In the genomic region with DNA sequence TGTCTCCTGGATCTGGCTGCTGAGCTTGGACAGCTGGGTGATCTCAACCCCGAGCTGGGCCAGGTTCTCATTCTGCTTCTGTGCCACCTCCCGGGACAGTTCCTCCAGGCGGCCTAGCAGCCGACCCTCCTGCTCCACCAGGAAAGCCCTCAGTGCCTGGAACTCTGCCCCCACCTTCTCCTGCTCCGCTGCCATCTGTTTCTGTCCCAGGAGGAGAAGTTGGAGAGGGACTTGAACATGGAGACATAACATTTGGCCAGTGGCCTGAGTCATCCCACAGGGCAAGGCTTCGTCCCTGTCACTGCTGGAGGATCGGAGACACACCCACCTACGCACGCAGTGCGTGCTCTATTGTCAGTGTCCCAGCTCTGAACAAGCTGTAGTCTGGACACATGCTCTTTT, we compare ENCODE assay signal across 2 cellular contexts.
TF ChIP-seq lines count a peak whose summit lies in the region.

No MANE protein-coding gene starts in this region.

TF ChIP-seq in GM12891, 5 proteins besides CTCF, POLR2A, EP300 and RAD21:
- TF ChIP-seq POLR2AphosphoS5 (IDR thresholded peaks at IDR 0.05; ENCODE audit: low read depth, low read length) (no peak), SPI1 (IDR thresholded peaks at IDR 0.05; ENCODE audit: low read depth, low read length) (no peak), TAF1 (IDR thresholded peaks at IDR 0.05; ENCODE audit: low read depth, low read length) (no peak), POU2F2 (IDR thresholded peaks at IDR 0.05; ENCODE audit: low read depth, low read length) (no peak), PAX5 (IDR thresholded peaks at IDR 0.05; ENCODE audit: insufficient read depth, low read length, severe bottlenecking) (no peak)

TF ChIP-seq in K562, 482 proteins besides CTCF, POLR2A, EP300 and RAD21 (continues in another document):
- TF ChIP-seq, protein P1, sequence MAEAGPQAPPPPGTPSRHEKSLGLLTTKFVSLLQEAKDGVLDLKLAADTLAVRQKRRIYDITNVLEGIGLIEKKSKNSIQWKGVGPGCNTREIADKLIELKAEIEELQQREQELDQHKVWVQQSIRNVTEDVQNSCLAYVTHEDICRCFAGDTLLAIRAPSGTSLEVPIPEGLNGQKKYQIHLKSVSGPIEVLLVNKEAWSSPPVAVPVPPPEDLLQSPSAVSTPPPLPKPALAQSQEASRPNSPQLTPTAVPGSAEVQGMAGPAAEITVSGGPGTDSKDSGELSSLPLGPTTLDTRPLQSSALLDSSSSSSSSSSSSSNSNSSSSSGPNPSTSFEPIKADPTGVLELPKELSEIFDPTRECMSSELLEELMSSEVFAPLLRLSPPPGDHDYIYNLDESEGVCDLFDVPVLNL (CRISPR knock-in tag; IDR thresholded peaks at IDR 0.05; ENCODE audit: low read depth) = no peak
- TF ChIP-seq YY1 (IDR thresholded peaks at IDR 0.05; ENCODE audit: borderline replicate concordance in 1 of 3, control insufficient read depth in 1 of 3, extremely low read depth in 1 of 3, insufficient read depth in 3 of 3, insufficient read length in 1 of 3, insufficient replicate concordance in 2 of 3, low read depth in 1 of 3, low read length in 2 of 3) (no peak), STAG1 (CRISPR knock-in tag; IDR thresholded peaks at IDR 0.05; ENCODE audit: borderline replicate concordance) (no peak), SAFB2 (IDR thresholded peaks at IDR 0.05; ENCODE audit: borderline replicate concordance, low read depth, low read length, severe bottlenecking) (no peak), CHCHD3 (CRISPR knock-in tag; IDR thresholded peaks at IDR 0.05) (no peak), TRIM25 (IDR thresholded peaks at IDR 0.05; ENCODE audit: borderline replicate concordance) (no peak), ZBTB26 (CRISPR knock-in tag; IDR thresholded peaks at IDR 0.05) (no peak), HNRNPK (IDR thresholded peaks at IDR 0.05; ENCODE audit: low read depth, low read length, poor library complexity, severe bottlenecking) (no peak), TAF7 (tag; IDR thresholded peaks at IDR 0.05) (no peak), ADNP (tag; IDR thresholded peaks at IDR 0.05) (no peak), FOXJ3 (CRISPR knock-in tag; IDR thresholded peaks at IDR 0.05) (no peak), HDAC3 (IDR thresholded peaks at IDR 0.05; ENCODE audit: borderline replicate concordance, partially characterized antibody) (no peak), JUN (IDR thresholded peaks at IDR 0.05; ENCODE audit: borderline replicate concordance, low read depth, low read length) (0 out of 2 replicates have a peak, but pooled peaks have one; percentile 11), JUN (CRISPR knock-in tag; IDR thresholded peaks at IDR 0.05; ENCODE audit: borderline replicate concordance) (no peak), CXXC5 (CRISPR knock-in tag; IDR thresholded peaks at IDR 0.05) (peak; percentile 72), MNT (conservative IDR thresholded peaks at IDR 0.05) (peak; percentile 62 to 76; a peak in 3 of 4 replicates), SIN3A (IDR thresholded peaks at IDR 0.05; ENCODE audit: borderline replicate concordance in 2 of 2, control insufficient read depth in 1 of 2, low read depth in 2 of 2, low read length in 2 of 2) (peak in 1 of 2 experiments; percentile 56; a peak in 1 of 4 replicates), RBBP5 (IDR thresholded peaks at IDR 0.05; ENCODE audit: borderline replicate concordance, insufficient read depth, low read length, poor library complexity, severe bottlenecking) (no peak), ETV5 (CRISPR knock-in tag; IDR thresholded peaks at IDR 0.05; ENCODE audit: low read depth) (no peak), ESRRB (CRISPR knock-in tag; IDR thresholded peaks at IDR 0.05; ENCODE audit: borderline replicate concordance) (no peak), EGR1 (conservative IDR thresholded peaks at IDR 0.05) (peak; percentile 54), KLF13 (tag; IDR thresholded peaks at IDR 0.05; ENCODE audit: borderline replicate concordance, low read depth) (peak; percentile 80), RBM15 (IDR thresholded peaks at IDR 0.05; ENCODE audit: insufficient read depth, low read length) (no peak), BACH1 (tag; IDR thresholded peaks at IDR 0.05) (no peak), HBP1 (CRISPR knock-in tag; IDR thresholded peaks at IDR 0.05) (no peak), BCOR (IDR thresholded peaks at IDR 0.05) (no peak), CREM (IDR thresholded peaks at IDR 0.05; ENCODE audit: low read depth) (peak; percentile 18; the same call in 1 of the 2 replicates), HDAC8 (tag; IDR thresholded peaks at IDR 0.05) (no peak), CTBP1 (IDR thresholded peaks at IDR 0.05; ENCODE audit: borderline replicate concordance) (peak; percentile 56; the same call in 1 of the 2 replicates), NRF1 (conservative IDR thresholded peaks at IDR 0.05 in 1 of 2, IDR thresholded peaks at IDR 0.05 in 1 of 2) (peak; percentile 51 to 66), SAP30 (IDR thresholded peaks at IDR 0.05; ENCODE audit: borderline replicate concordance, insufficient read depth, low read depth, low read length, poor library complexity, severe bottlenecking) (peak; percentile 39), ETV6 (IDR thresholded peaks at IDR 0.05; ENCODE audit: borderline replicate concordance in 1 of 2, low read depth in 2 of 2, low read length in 1 of 2) (no peak), ETV6 (CRISPR knock-in tag; IDR thresholded peaks at IDR 0.05; ENCODE audit: borderline replicate concordance) (no peak)
- TF ChIP-seq, protein P2, sequence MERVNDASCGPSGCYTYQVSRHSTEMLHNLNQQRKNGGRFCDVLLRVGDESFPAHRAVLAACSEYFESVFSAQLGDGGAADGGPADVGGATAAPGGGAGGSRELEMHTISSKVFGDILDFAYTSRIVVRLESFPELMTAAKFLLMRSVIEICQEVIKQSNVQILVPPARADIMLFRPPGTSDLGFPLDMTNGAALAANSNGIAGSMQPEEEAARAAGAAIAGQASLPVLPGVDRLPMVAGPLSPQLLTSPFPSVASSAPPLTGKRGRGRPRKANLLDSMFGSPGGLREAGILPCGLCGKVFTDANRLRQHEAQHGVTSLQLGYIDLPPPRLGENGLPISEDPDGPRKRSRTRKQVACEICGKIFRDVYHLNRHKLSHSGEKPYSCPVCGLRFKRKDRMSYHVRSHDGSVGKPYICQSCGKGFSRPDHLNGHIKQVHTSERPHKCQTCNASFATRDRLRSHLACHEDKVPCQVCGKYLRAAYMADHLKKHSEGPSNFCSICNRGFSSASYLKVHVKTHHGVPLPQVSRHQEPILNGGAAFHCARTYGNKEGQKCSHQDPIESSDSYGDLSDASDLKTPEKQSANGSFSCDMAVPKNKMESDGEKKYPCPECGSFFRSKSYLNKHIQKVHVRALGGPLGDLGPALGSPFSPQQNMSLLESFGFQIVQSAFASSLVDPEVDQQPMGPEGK (CRISPR knock-in tag; IDR thresholded peaks at IDR 0.05; ENCODE audit: borderline replicate concordance) = no peak
- TF ChIP-seq, protein P3, sequence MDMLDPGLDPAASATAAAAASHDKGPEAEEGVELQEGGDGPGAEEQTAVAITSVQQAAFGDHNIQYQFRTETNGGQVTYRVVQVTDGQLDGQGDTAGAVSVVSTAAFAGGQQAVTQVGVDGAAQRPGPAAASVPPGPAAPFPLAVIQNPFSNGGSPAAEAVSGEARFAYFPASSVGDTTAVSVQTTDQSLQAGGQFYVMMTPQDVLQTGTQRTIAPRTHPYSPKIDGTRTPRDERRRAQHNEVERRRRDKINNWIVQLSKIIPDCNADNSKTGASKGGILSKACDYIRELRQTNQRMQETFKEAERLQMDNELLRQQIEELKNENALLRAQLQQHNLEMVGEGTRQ (CRISPR knock-in tag; IDR thresholded peaks at IDR 0.05) = no peak
- TF ChIP-seq, protein P4, sequence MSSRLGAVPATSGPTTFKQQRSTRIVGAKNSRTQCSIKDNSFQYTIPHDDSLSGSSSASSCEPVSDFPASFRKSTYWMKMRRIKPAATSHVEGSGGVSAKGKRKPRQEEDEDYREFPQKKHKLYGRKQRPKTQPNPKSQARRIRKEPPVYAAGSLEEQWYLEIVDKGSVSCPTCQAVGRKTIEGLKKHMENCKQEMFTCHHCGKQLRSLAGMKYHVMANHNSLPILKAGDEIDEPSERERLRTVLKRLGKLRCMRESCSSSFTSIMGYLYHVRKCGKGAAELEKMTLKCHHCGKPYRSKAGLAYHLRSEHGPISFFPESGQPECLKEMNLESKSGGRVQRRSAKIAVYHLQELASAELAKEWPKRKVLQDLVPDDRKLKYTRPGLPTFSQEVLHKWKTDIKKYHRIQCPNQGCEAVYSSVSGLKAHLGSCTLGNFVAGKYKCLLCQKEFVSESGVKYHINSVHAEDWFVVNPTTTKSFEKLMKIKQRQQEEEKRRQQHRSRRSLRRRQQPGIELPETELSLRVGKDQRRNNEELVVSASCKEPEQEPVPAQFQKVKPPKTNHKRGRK (tag; IDR thresholded peaks at IDR 0.05) = no peak
- TF ChIP-seq, protein P5, sequence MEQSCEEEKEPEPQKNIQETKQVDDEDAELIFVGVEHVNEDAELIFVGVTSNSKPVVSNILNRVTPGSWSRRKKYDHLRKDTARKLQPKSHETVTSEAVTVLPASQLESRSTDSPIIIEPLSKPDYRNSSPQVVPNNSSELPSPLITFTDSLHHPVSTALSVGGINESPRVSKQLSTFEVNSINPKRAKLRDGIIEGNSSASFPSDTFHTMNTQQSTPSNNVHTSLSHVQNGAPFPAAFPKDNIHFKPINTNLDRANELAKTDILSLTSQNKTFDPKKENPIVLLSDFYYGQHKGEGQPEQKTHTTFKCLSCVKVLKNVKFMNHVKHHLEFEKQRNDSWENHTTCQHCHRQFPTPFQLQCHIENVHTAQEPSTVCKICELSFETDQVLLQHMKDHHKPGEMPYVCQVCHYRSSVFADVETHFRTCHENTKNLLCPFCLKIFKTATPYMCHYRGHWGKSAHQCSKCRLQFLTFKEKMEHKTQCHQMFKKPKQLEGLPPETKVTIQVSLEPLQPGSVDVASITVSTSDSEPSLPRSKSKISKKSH (CRISPR knock-in tag; IDR thresholded peaks at IDR 0.05) = no peak
- TF ChIP-seq, protein P6, sequence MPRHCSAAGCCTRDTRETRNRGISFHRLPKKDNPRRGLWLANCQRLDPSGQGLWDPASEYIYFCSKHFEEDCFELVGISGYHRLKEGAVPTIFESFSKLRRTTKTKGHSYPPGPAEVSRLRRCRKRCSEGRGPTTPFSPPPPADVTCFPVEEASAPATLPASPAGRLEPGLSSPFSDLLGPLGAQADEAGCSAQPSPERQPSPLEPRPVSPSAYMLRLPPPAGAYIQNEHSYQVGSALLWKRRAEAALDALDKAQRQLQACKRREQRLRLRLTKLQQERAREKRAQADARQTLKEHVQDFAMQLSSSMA (CRISPR knock-in tag; IDR thresholded peaks at IDR 0.05) = no peak
